1 cellular context compared by ENCODE assay signal in the genomic region with DNA sequence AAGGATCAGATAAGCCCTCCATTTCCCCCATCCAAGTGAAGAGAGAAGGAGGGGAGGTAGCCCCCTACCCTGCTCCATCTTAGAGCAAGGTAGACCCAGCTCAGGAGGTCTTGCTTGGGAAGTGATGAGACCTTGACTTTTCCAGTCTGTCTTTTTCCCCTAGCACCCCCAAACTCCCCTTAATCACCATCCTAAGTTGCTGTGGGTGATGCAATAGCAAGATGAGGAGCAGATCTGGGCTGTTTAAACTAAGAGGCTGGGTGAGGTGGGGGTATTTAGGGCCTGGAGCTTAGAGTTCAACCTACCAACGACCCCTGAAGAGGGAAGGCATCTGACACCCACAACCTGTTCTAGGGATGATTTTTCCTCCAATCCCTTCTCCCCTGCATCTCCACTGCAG.
TF ChIP-seq lines count a peak whose summit lies in the region.

No MANE protein-coding gene starts in this region.

TF ChIP-seq in H1, 55 proteins besides CTCF, POLR2A, EP300 and RAD21:
- no peak for TF ChIP-seq FOSL1 (IDR thresholded peaks at IDR 0.05; ENCODE audit: insufficient read depth, low read depth, low read length)
- no peak for TF ChIP-seq BACH1 (IDR thresholded peaks at IDR 0.05; ENCODE audit: low read length)
- TF ChIP-seq RNF2 (IDR thresholded peaks at IDR 0.05; ENCODE audit: borderline replicate concordance, low read depth, low read length, missing control alignments, poor library complexity, severe bottlenecking), result no peak
- no peak for TF ChIP-seq TAF1 (IDR thresholded peaks at IDR 0.05; ENCODE audit: low read depth, low read length)
- no peak for TF ChIP-seq ASH2L (IDR thresholded peaks at IDR 0.05; ENCODE audit: low read length)
- TF ChIP-seq TBP (IDR thresholded peaks at IDR 0.05; ENCODE audit: low read depth, low read length), result no peak
- no peak for TF ChIP-seq HDAC6 (IDR thresholded peaks at IDR 0.05; ENCODE audit: low read depth, low read length)
- TF ChIP-seq RFX5 (IDR thresholded peaks at IDR 0.05; ENCODE audit: borderline replicate concordance, low read depth, low read length), result no peak
- no peak for TF ChIP-seq CHD1 (IDR thresholded peaks at IDR 0.05; ENCODE audit: low read depth, low read length)
- TF ChIP-seq, protein P1, sequence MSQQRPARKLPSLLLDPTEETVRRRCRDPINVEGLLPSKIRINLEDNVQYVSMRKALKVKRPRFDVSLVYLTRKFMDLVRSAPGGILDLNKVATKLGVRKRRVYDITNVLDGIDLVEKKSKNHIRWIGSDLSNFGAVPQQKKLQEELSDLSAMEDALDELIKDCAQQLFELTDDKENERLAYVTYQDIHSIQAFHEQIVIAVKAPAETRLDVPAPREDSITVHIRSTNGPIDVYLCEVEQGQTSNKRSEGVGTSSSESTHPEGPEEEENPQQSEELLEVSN (IDR thresholded peaks at IDR 0.05), result no peak
- TF ChIP-seq, protein P2, sequence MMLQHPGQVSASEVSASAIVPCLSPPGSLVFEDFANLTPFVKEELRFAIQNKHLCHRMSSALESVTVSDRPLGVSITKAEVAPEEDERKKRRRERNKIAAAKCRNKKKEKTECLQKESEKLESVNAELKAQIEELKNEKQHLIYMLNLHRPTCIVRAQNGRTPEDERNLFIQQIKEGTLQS (IDR thresholded peaks at IDR 0.05; ENCODE audit: insufficient read depth, low read depth, low read length), result no peak
- TF ChIP-seq NRF1 (IDR thresholded peaks at IDR 0.05; ENCODE audit: low read depth, low read length), result no peak
- no peak for TF ChIP-seq CHD2 (IDR thresholded peaks at IDR 0.05; ENCODE audit: low read length)
- no peak for TF ChIP-seq YY1 (IDR thresholded peaks at IDR 0.05; ENCODE audit: low read depth, low read length)
- no peak for TF ChIP-seq RXRA (IDR thresholded peaks at IDR 0.05; ENCODE audit: insufficient read depth, low read depth, low read length)
- TF ChIP-seq CEBPB (IDR thresholded peaks at IDR 0.05; ENCODE audit: low read depth, low read length), result no peak
- no peak for TF ChIP-seq JUN (IDR thresholded peaks at IDR 0.05; ENCODE audit: low read depth, low read length)
- TF ChIP-seq EGR1 (IDR thresholded peaks at IDR 0.05; ENCODE audit: borderline replicate concordance, low read depth, low read length), result no peak
